In genomic region chr13:23512762-23513395, GRCh38 we compare ENCODE assay signal across 3 cellular contexts.
TF ChIP-seq lines count a peak whose summit lies in the region.

No MANE protein-coding gene starts in this region.

TF ChIP-seq in SK-N-SH, 30 proteins besides CTCF, POLR2A, EP300 and RAD21:
- TF ChIP-seq GATA2 (CRISPR knock-in tag; IDR thresholded peaks at IDR 0.05) (no peak), IRF3 (IDR thresholded peaks at IDR 0.05; ENCODE audit: low read depth, low read length) (no peak), TAF1 (IDR thresholded peaks at IDR 0.05; ENCODE audit: borderline replicate concordance, low read depth, low read length) (no peak), SMC3 (IDR thresholded peaks at IDR 0.05; ENCODE audit: low read depth, low read length) (no peak), RFX5 (IDR thresholded peaks at IDR 0.05; ENCODE audit: low read length) (no peak), GABPA (IDR thresholded peaks at IDR 0.05; ENCODE audit: low read depth) (no peak), MEF2A (IDR thresholded peaks at IDR 0.05; ENCODE audit: borderline replicate concordance, low read depth) (no peak), CHD2 (IDR thresholded peaks at IDR 0.05; ENCODE audit: low read length, partially characterized antibody) (no peak), NRF1 (IDR thresholded peaks at IDR 0.05; ENCODE audit: low read depth, low read length) (no peak), TCF12 (IDR thresholded peaks at IDR 0.05) (no peak), ELF1 (IDR thresholded peaks at IDR 0.05) (no peak), MXI1 (IDR thresholded peaks at IDR 0.05; ENCODE audit: low read depth, low read length) (no peak), RCOR1 (IDR thresholded peaks at IDR 0.05; ENCODE audit: low read length) (no peak), RXRA (IDR thresholded peaks at IDR 0.05; ENCODE audit: borderline replicate concordance, low read depth) (no peak), SIN3A (IDR thresholded peaks at IDR 0.05; ENCODE audit: borderline replicate concordance, low read depth, low read length) (no peak), USF1 (IDR thresholded peaks at IDR 0.05; ENCODE audit: borderline replicate concordance, low read depth) (no peak), JUND (IDR thresholded peaks at IDR 0.05) (no peak), EZH2phosphoT487 (IDR thresholded peaks at IDR 0.05; ENCODE audit: borderline replicate concordance, low read depth) (no peak)
- TF ChIP-seq, protein P1, sequence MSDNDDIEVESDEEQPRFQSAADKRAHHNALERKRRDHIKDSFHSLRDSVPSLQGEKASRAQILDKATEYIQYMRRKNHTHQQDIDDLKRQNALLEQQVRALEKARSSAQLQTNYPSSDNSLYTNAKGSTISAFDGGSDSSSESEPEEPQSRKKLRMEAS (IDR thresholded peaks at IDR 0.05; ENCODE audit: low read depth) = no peak
- TF ChIP-seq, protein P2, sequence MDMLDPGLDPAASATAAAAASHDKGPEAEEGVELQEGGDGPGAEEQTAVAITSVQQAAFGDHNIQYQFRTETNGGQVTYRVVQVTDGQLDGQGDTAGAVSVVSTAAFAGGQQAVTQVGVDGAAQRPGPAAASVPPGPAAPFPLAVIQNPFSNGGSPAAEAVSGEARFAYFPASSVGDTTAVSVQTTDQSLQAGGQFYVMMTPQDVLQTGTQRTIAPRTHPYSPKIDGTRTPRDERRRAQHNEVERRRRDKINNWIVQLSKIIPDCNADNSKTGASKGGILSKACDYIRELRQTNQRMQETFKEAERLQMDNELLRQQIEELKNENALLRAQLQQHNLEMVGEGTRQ (IDR thresholded peaks at IDR 0.05; ENCODE audit: borderline replicate concordance, low read depth, low read length) = no peak

TF ChIP-seq in SK-N-SH treated with all-trans-retinoic acid at 6 μM for 48 hours, 23 proteins besides CTCF, POLR2A, EP300 and RAD21:
- no peak for TF ChIP-seq ISL1 (CRISPR knock-in tag; IDR thresholded peaks at IDR 0.05)

TF ChIP-seq in IMR-90, 13 proteins besides CTCF, POLR2A, EP300 and RAD21:
- TF ChIP-seq, protein P2 (IDR thresholded peaks at IDR 0.05; ENCODE audit: low read depth, low read length) = no peak
- TF ChIP-seq CHD1 (IDR thresholded peaks at IDR 0.05; ENCODE audit: low read depth, low read length) (no peak), MAZ (IDR thresholded peaks at IDR 0.05; ENCODE audit: borderline replicate concordance, low read depth, low read length) (no peak)
TF ChIP-seq in IMR-90: peak in this region for 0.
